In the genomic region with DNA sequence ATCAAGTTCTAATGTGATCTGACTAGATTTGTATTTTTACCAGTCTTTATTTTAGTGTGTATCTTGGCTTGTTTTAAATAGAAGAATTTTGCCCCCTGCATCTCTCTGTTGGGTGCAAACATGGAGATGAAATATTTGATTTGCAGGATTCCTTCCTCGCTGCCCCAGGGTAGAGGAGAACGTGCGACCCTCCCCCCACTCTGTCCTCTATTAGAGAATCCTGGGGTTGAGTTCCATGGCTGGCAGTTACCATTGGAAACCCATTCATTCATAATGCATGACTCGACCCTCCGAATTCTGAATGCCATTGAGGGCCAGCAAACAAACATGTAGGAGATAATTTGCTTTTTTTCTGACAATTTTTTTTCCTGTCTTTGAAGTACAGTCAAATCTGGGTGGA, we compare ENCODE assay signal across 1 cellular context.
TF ChIP-seq lines count a peak whose summit lies in the region.

No MANE protein-coding gene starts in this region.

TF ChIP-seq in H1, 55 proteins besides CTCF, POLR2A, EP300 and RAD21 (continued from another document):
- TF ChIP-seq SIRT6 (IDR thresholded peaks at IDR 0.05; ENCODE audit: low read length) (no peak), TAF1 (IDR thresholded peaks at IDR 0.05; ENCODE audit: low read depth, low read length) (no peak; the same call in 1 of the 2 replicates), TEAD4 (IDR thresholded peaks at IDR 0.05; ENCODE audit: low read depth, low read length) (0 out of 2 replicates have a peak, but pooled peaks have one; percentile 2), CEBPB (IDR thresholded peaks at IDR 0.05; ENCODE audit: low read depth, low read length) (no peak), TAF7 (optimal IDR thresholded peaks at IDR 0.05; ENCODE audit: borderline replicate concordance, low read depth, low read length) (no peak), HDAC6 (IDR thresholded peaks at IDR 0.05; ENCODE audit: low read depth, low read length) (no peak), TBP (IDR thresholded peaks at IDR 0.05; ENCODE audit: low read depth, low read length) (0 out of 2 replicates have a peak, but pooled peaks have one; percentile 12), BRCA1 (IDR thresholded peaks at IDR 0.05; ENCODE audit: low read depth, low read length) (no peak), ZNF274 (IDR thresholded peaks at IDR 0.05; ENCODE audit: borderline replicate concordance, extremely low read depth, low read length) (no peak), EGR1 (IDR thresholded peaks at IDR 0.05; ENCODE audit: borderline replicate concordance, low read depth, low read length) (no peak)
